In the genomic region with DNA sequence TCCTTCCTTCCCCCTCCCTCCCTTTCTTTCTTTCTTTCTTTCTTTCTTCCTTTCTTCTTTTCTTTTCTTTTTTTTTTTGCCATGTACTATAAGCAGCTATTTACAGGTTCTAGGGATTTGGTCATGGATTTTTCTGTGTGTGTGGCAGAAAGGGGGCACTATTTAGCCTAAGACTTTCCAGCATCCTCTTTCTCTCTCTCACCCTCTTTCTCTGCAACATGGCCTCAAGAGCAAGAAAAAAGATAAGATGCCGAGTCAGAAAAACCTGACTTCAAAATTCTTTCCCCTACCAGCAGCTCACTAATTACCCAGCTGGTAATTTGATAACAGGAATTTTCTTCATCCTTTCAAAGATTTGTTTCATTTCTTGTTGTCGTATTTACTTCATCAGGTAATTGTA, we compare ENCODE assay signal across 18 cellular contexts.
DNase-seq lines count a peak whose midpoint lies in the region; ATAC-seq and TF ChIP-seq lines count a peak whose summit lies in the region.
"Had no signal": no experiment of that assay in that cellular context is flagged by ENCODE, and none has a peak within 500 bp of the region (broad histone marks: within the 10 kb centered on the region; RNA-seq: fewer than 3 reads in every experiment).

No MANE protein-coding gene starts in this region.

- TF ChIP-seq CTCF in MCF 10A (IDR thresholded peaks at IDR 0.05; ENCODE audit: unreplicated experiment) (no peak), breast epithelium (IDR thresholded peaks at IDR 0.05) (no peak), fibroblast of villous mesenchyme (IDR thresholded peaks at IDR 0.05; ENCODE audit: insufficient read depth, low read depth, low read length) (peak; percentile 14), tibial artery (IDR thresholded peaks at IDR 0.05) (no peak)

- no peaks in the 10 kb centered on the region for H3K4me1 ChIP-seq in breast epithelium
- H3K4me1 ChIP-seq in tibial artery, result peaks cover 0 to 65% (median 35%) of the 10 kb centered on the region in 4 donors
- H3K4me1 ChIP-seq: A549 had no signal

- POLR2A ChIA-PET in MCF 10A (lab: Yijun Ruan, JAX), result no interaction called here

- no peaks in the 10 kb centered on the region for H3K36me3 ChIP-seq in breast epithelium
- no peaks in the 10 kb centered on the region for H3K36me3 ChIP-seq in tibial artery
- H3K36me3 ChIP-seq: upper lobe of right lung had no signal

- H3K4me1 Mint-ChIP-seq in MCF 10A (ENCODE audit: insufficient read depth, unreplicated experiment), result peaks cover 36% of the 10 kb centered on the region
- H3K4me1 Mint-ChIP-seq in immature natural killer cell, result no peaks in the 10 kb centered on the region
- H3K4me1 Mint-ChIP-seq: activated CD4-positive, alpha-beta T cell treated with anti-CD3 and anti-CD28 coated beads, Interleukin-2, amount 10 ng/mL, durations not matched to agents 7 days and 5 days; neural crest cell; T-cell had no signal

- H3K27ac ChIP-seq in breast epithelium, result peak overlapping the region in 1 of 2 donors; percentile 34
- peak overlapping the region; percentile 41 to 59 for H3K27ac ChIP-seq in tibial artery
- H3K27ac ChIP-seq: A549, upper lobe of right lung had no signal

- H3K27me3 ChIP-seq in breast epithelium (no peaks in the 10 kb centered on the region), tibial artery (no peaks in the 10 kb centered on the region)
- H3K27me3 ChIP-seq: upper lobe of right lung had no signal

- H3K4me3 Mint-ChIP-seq in MCF 10A (ENCODE audit: unreplicated experiment) (no peak overlapping the region), immature natural killer cell (no peak overlapping the region)
- H3K4me3 Mint-ChIP-seq: activated CD4-positive, alpha-beta T cell treated with anti-CD3 and anti-CD28 coated beads, Interleukin-2, amount 10 ng/mL, durations not matched to agents 7 days and 5 days; neural crest cell; T-cell had no signal

- no peak overlapping the region for H3K4me3 ChIP-seq in breast epithelium
- H3K4me3 ChIP-seq in fibroblast of villous mesenchyme (ENCODE audit: low read depth, low read length), result no peak overlapping the region
- no peak overlapping the region for H3K4me3 ChIP-seq in tibial artery
- H3K4me3 ChIP-seq: A549, upper lobe of right lung had no signal

- no TSS peak for BruUV-seq in MCF 10A (replicated peaks; lab: Mats Ljungman, UMichigan)

- DNase-seq in MCF 10A (ENCODE audit: unreplicated experiment) (no peak), breast epithelium (ENCODE audit: low spot score in 2 of 2) (no peak), fibroblast of villous mesenchyme (ENCODE audit: low read depth) (no peak), tibial artery (no peak), immature natural killer cell (no peak)
- DNase-seq: activated CD4-positive, alpha-beta T cell treated with anti-CD3 and anti-CD28 coated beads, Interleukin-2, amount 10 ng/mL, durations not matched to agents 7 days and 5 days; central memory CD4-positive, alpha-beta T cell; NCI-H2029 treated with DMSO at 0.1 percent for 48 hours; stimulated activated CD4-positive, alpha-beta T cell treated with anti-CD3 and anti-CD28 coated beads, Interleukin-12 subunit alpha, Interleukin-12 subunit beta, amount 100 ng/mL, for 4 hours; T-cell; upper lobe of right lung had no signal

- H3K27me3 Mint-ChIP-seq in MCF 10A (ENCODE audit: insufficient read depth, unreplicated experiment) (no peaks in the 10 kb centered on the region), immature natural killer cell (ENCODE audit: low read depth in 3 of 3) (peaks cover 0 to 1% (median 0%) of the 10 kb centered on the region in 3 donors)
- H3K27me3 Mint-ChIP-seq: activated CD4-positive, alpha-beta T cell treated with anti-CD3 and anti-CD28 coated beads, Interleukin-2, amount 10 ng/mL, durations not matched to agents 7 days and 5 days; T-cell had no signal

- H3K9me3 ChIP-seq in breast epithelium (no peaks in the 10 kb centered on the region), tibial artery (no peaks in the 10 kb centered on the region)
- H3K9me3 ChIP-seq: A549, upper lobe of right lung had no signal

- peak overlapping the region; percentile 31 for H3K27ac Mint-ChIP-seq in MCF 10A (ENCODE audit: low read depth, unreplicated experiment)
- no peak overlapping the region for H3K27ac Mint-ChIP-seq in immature natural killer cell
- H3K27ac Mint-ChIP-seq: activated CD4-positive, alpha-beta T cell treated with anti-CD3 and anti-CD28 coated beads, Interleukin-2, amount 10 ng/mL, durations not matched to agents 7 days and 5 days; activated T-helper 2 cell treated with anti-CD3 and anti-CD28 coated beads, Interferon-gamma antibody, Interleukin-2, Interleukin-4, amounts not matched to agents 10 μg/mL and 5 μg/mL and 100 μg/mL, durations not matched to agents 14 hours and 24 hours and 36 hours; T-cell had no signal

- no peaks in the 10 kb centered on the region for H3K36me3 Mint-ChIP-seq in MCF 10A (ENCODE audit: insufficient read depth, unreplicated experiment)
- peaks cover 0 to 4% (median 0%) of the 10 kb centered on the region in 3 donors for H3K36me3 Mint-ChIP-seq in immature natural killer cell
- H3K36me3 Mint-ChIP-seq: T-cell had no signal

- no peak for TF ChIP-seq POLR2A in breast epithelium (IDR thresholded peaks at IDR 0.05)

- intact Hi-C loops in MCF 10A (cut with micrococcal nuclease) (no loop called here), breast epithelium (cut with DNase I; ENCODE audit: low total_unique reads) (no loop called here), tibial artery (cut with DNase I; ENCODE audit: low total_unique reads) (no loop called here)

- ATAC-seq in SK-N-SH treated with all-trans-retinoic acid at 6 μM for 48 hours (peak; percentile 26; the same call in 2 of the 3 replicates), GM19452 (IDR thresholded peaks at IDR 0.05; ENCODE audit: unreplicated experiment) (no peak), GM19023 (IDR thresholded peaks at IDR 0.05; ENCODE audit: unreplicated experiment) (no peak)
- ATAC-seq: A549, HCT116, T-cell, upper lobe of right lung had no signal

- CTCF ChIA-PET in MCF 10A (lab: Yijun Ruan, JAX), result interaction anchor here (0.8 kb wide), 1 partner anchor 9 kb away, joined by 3 read pairs; no protein-coding TSS in a partner anchor

- H3K9me3 Mint-ChIP-seq in MCF 10A (ENCODE audit: unreplicated experiment) (no peaks in the 10 kb centered on the region), immature natural killer cell (peaks cover 4 to 33% (median 7%) of the 10 kb centered on the region in 6 donors)

TF ChIP-seq in SK-N-SH treated with all-trans-retinoic acid at 6 μM for 48 hours, 23 proteins besides CTCF, POLR2A, EP300 and RAD21 (continues in another document):
- TF ChIP-seq ZNF70 (CRISPR knock-in tag; IDR thresholded peaks at IDR 0.05), result no peak
- no peak for TF ChIP-seq PATZ1 (CRISPR knock-in tag; IDR thresholded peaks at IDR 0.05; ENCODE audit: borderline replicate concordance)
- TF ChIP-seq, protein P1, sequence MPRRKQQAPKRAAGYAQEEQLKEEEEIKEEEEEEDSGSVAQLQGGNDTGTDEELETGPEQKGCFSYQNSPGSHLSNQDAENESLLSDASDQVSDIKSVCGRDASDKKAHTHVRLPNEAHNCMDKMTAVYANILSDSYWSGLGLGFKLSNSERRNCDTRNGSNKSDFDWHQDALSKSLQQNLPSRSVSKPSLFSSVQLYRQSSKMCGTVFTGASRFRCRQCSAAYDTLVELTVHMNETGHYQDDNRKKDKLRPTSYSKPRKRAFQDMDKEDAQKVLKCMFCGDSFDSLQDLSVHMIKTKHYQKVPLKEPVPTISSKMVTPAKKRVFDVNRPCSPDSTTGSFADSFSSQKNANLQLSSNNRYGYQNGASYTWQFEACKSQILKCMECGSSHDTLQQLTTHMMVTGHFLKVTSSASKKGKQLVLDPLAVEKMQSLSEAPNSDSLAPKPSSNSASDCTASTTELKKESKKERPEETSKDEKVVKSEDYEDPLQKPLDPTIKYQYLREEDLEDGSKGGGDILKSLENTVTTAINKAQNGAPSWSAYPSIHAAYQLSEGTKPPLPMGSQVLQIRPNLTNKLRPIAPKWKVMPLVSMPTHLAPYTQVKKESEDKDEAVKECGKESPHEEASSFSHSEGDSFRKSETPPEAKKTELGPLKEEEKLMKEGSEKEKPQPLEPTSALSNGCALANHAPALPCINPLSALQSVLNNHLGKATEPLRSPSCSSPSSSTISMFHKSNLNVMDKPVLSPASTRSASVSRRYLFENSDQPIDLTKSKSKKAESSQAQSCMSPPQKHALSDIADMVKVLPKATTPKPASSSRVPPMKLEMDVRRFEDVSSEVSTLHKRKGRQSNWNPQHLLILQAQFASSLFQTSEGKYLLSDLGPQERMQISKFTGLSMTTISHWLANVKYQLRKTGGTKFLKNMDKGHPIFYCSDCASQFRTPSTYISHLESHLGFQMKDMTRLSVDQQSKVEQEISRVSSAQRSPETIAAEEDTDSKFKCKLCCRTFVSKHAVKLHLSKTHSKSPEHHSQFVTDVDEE (CRISPR knock-in tag; IDR thresholded peaks at IDR 0.05), result no peak
- TF ChIP-seq SNAI2 (CRISPR knock-in tag; IDR thresholded peaks at IDR 0.05), result no peak
- TF ChIP-seq PPARA (CRISPR knock-in tag; IDR thresholded peaks at IDR 0.05; ENCODE audit: borderline replicate concordance), result no peak
- TF ChIP-seq TCF4 (CRISPR knock-in tag; IDR thresholded peaks at IDR 0.05; ENCODE audit: borderline replicate concordance), result no peak
- no peak for TF ChIP-seq ZNF8 (CRISPR knock-in tag; IDR thresholded peaks at IDR 0.05)
- no peak for TF ChIP-seq ESRRG (CRISPR knock-in tag; IDR thresholded peaks at IDR 0.05)
- no peak for TF ChIP-seq BACH2 (CRISPR knock-in tag; IDR thresholded peaks at IDR 0.05; ENCODE audit: borderline replicate concordance)
- no peak for TF ChIP-seq GLIS3 (CRISPR knock-in tag; IDR thresholded peaks at IDR 0.05)
- TF ChIP-seq ZFP3 (CRISPR knock-in tag; IDR thresholded peaks at IDR 0.05), result no peak
- no peak for TF ChIP-seq ZC3H10 (CRISPR knock-in tag; IDR thresholded peaks at IDR 0.05)
- TF ChIP-seq ZNF565 (CRISPR knock-in tag; conservative IDR thresholded peaks at IDR 0.05; ENCODE audit: low read depth), result no peak
